Comparison of ENCODE assay signal across 14 cellular contexts in genomic region chr1:94929351-94929814, GRCh38. TPM values are rescaled to one million over a fixed set of nuclear protein-coding genes. Genes with fewer than 3 reads are reported as not detected.
A peak's percentile ranks its signal among the peaks of the same experiment; 100 is the strongest.
DNase-seq lines count a peak whose midpoint lies in the region; ATAC-seq lines count a peak whose summit lies in the region.
"Had no signal": no experiment of that assay in that cellular context is flagged by ENCODE, and none has a peak within 500 bp of the region (broad histone marks: within the 10 kb centered on the region; RNA-seq: fewer than 3 reads in every experiment).

No MANE protein-coding gene starts in this region.

- H3K14ac ChIP-seq in trophoblast cell (ENCODE audit: low read length), result no peak overlapping the region

- H4K91ac ChIP-seq in trophoblast cell (ENCODE audit: low read depth, low read length), result no peak overlapping the region

- H3K4me3 Mint-ChIP-seq in immature natural killer cell, result no peak overlapping the region

- DNase-seq in RPMI7951 (ENCODE audit: low read depth), result peak; percentile 39
- peak in 1 of 3 donors; percentile 51 for DNase-seq in right cardiac atrium
- DNase-seq in trophoblast cell, result no peak
- no peak for DNase-seq in NCI-H1105 treated with DMSO at 0.1 percent for 48 hours (lab: John Stamatoyannopoulos, UW)
- no peak for DNase-seq in immature natural killer cell
- no peak for DNase-seq in NCI-H748 treated with DMSO at 0.1 percent for 48 hours (lab: John Stamatoyannopoulos, UW)
- DNase-seq in activated CD4-positive, alpha-beta T cell treated with anti-CD3 and anti-CD28 coated beads for 1 hour, result no peak
- DNase-seq: activated CD4-positive, alpha-beta T cell treated with anti-CD3 and anti-CD28 coated beads, Interleukin-2, amount 50 U/mL, for 48 hours; KG1; NCI-H226 had no signal

- ATAC-seq in right cardiac atrium, result no peak
- ATAC-seq: esophagus mucosa had no signal

- no peak overlapping the region for H3K4me2 ChIP-seq in trophoblast cell (ENCODE audit: low read length)

- H2AK5ac ChIP-seq in trophoblast cell (ENCODE audit: low read length), result no peak overlapping the region

- peaks cover 24% of the 10 kb centered on the region for H3K4me1 ChIP-seq in ACC112 (ENCODE audit: control insufficient read depth, insufficient read depth, low read length, unreplicated experiment)
- peaks cover 7% of the 10 kb centered on the region for H3K4me1 ChIP-seq in right cardiac atrium (ENCODE audit: control insufficient read depth, insufficient read depth, low read length)
- peaks cover 13 to 15% of the 10 kb centered on the region in 2 experiments for H3K4me1 ChIP-seq in trophoblast cell (ENCODE audit: control insufficient read depth in 1 of 2, insufficient read depth in 2 of 2, low read length in 2 of 2)

- peaks cover 14 to 21% (median 20%) of the 10 kb centered on the region in 3 donors for H3K27me3 Mint-ChIP-seq in immature natural killer cell (ENCODE audit: low read depth in 3 of 3)

- peak overlapping the region; percentile 89 for H3K4me3 ChIP-seq in ACC112 (ENCODE audit: low read depth, low read length)
- H3K4me3 ChIP-seq in right cardiac atrium (ENCODE audit: low read length), result peak overlapping the region; percentile 37
- H3K4me3 ChIP-seq in trophoblast cell (ENCODE audit: low read depth, low read length), result no peak overlapping the region
- H3K4me3 ChIP-seq: BLaER1 treated with 17β-estradiol and CSF1 and Interleukin-3, amounts not matched to agents 10 nM and 100 nM; SK-N-MC had no signal

- peaks cover 0 to 3% (median 0%) of the 10 kb centered on the region in 3 donors for H3K36me3 Mint-ChIP-seq in immature natural killer cell

- H3K36me3 ChIP-seq in ACC112 (ENCODE audit: insufficient read depth, low read length), result no peaks in the 10 kb centered on the region
- H3K36me3 ChIP-seq in trophoblast cell (ENCODE audit: control insufficient read depth in 1 of 2, insufficient read depth in 2 of 2, low read length in 2 of 2), result no peaks in the 10 kb centered on the region
- H3K36me3 ChIP-seq: BLaER1 treated with 17β-estradiol and CSF1 and Interleukin-3, amounts not matched to agents 10 nM and 100 nM had no signal

- peaks cover 20 to 25% of the 10 kb centered on the region in 2 donors for H3K4me1 Mint-ChIP-seq in immature natural killer cell

- H3K9me3 Mint-ChIP-seq in immature natural killer cell, result no peaks in the 10 kb centered on the region

- H2BK5ac ChIP-seq in trophoblast cell (ENCODE audit: low read depth, low read length, poor library complexity), result no peak overlapping the region

- H3K9me3 ChIP-seq in right cardiac atrium (ENCODE audit: control insufficient read depth, low read length) (no peaks in the 10 kb centered on the region), trophoblast cell (ENCODE audit: insufficient read depth, low read depth, low read length) (no peaks in the 10 kb centered on the region)
- H3K9me3 ChIP-seq: BLaER1 treated with 17β-estradiol and CSF1 and Interleukin-3, amounts not matched to agents 10 nM and 100 nM had no signal

- no peak overlapping the region for H3K23ac ChIP-seq in trophoblast cell (ENCODE audit: low read length)

- no peak overlapping the region for H3K9ac ChIP-seq in trophoblast cell (ENCODE audit: low read length)
- H3K9ac ChIP-seq: BLaER1 treated with 17β-estradiol and CSF1 and Interleukin-3, amounts not matched to agents 10 nM and 100 nM had no signal

- peak overlapping the region; percentile 46 for H3K18ac ChIP-seq in trophoblast cell (ENCODE audit: low read length)

- 48% methylated on average over 7 of the region's 7 CpGs for WGBS in right cardiac atrium
- WGBS in trophoblast cell (ENCODE audit: extremely low coverage, insufficient coverage, insufficient read length), result no CpG with 5 or more reads among the region's 7 CpGs

- H3K79me2 ChIP-seq in ACC112 (ENCODE audit: control insufficient read depth, insufficient read depth, low read length, unreplicated experiment), result peaks cover 31% of the 10 kb centered on the region
- H3K79me2 ChIP-seq in trophoblast cell (ENCODE audit: control insufficient read depth, insufficient read depth, low read length, poor library complexity), result peaks cover 15% of the 10 kb centered on the region

- no peak overlapping the region for H2BK12ac ChIP-seq in trophoblast cell (ENCODE audit: low read length)

- H3K79me1 ChIP-seq in trophoblast cell (ENCODE audit: low read length), result peaks cover 25% of the 10 kb centered on the region

- H3K27ac Mint-ChIP-seq in immature natural killer cell, result no peak overlapping the region

- intact Hi-C loops in right cardiac atrium (cut with DNase I), result loop anchor here (5.0 to 10.0 kb wide), 5 partner anchors 33 to 115 kb away; no protein-coding TSS in a partner anchor

- H2BK120ac ChIP-seq in trophoblast cell (ENCODE audit: insufficient read depth, low read length, poor library complexity), result no peak overlapping the region

- H3K27me3 ChIP-seq in ACC112 (ENCODE audit: insufficient read depth, low read length) (no peaks in the 10 kb centered on the region), right cardiac atrium (ENCODE audit: control insufficient read depth, insufficient read depth) (no peaks in the 10 kb centered on the region), trophoblast cell (ENCODE audit: insufficient read depth, low read length) (peaks cover 2% of the 10 kb centered on the region)

- H3K4ac ChIP-seq in trophoblast cell (ENCODE audit: low read depth, low read length), result no peak overlapping the region

- H4K12ac ChIP-seq in trophoblast cell (ENCODE audit: low read depth, low read length), result no peak overlapping the region

- H4K8ac ChIP-seq in trophoblast cell (ENCODE audit: low read depth, low read length), result no peak overlapping the region

- no peak overlapping the region for H3K27ac ChIP-seq in ACC112 (ENCODE audit: low read depth, low read length)
- H3K27ac ChIP-seq in right cardiac atrium (ENCODE audit: low read length), result no peak overlapping the region
- H3K27ac ChIP-seq in trophoblast cell (ENCODE audit: low read depth, low read length), result no peak overlapping the region
- H3K27ac ChIP-seq: BLaER1 treated with 17β-estradiol and CSF1 and Interleukin-3, amounts not matched to agents 10 nM and 100 nM; SK-N-MC had no signal

- H2AFZ ChIP-seq in ACC112 (ENCODE audit: low read length, unreplicated experiment) (no peak overlapping the region), trophoblast cell (ENCODE audit: insufficient read depth, low read length, poor library complexity) (no peak overlapping the region)

RNA-seq across cellular contexts. Expression of gene CNN3, which starts 2.5 kb away (rescaled TPM):
- 315 and 321 TPM in 2 replicates for total RNA-seq in RPMI7951 (2014; rRNA removed; shearing (Covaris generic))
- total RNA-seq in right cardiac atrium, result 100 to 1,000 TPM; 105 to 162 (median 112) TPM
- polyA plus RNA-seq in right cardiac atrium (61.2 TPM), immature natural killer cell (1 to 10 TPM in 2 of 3 donors, under 1 TPM in 1; 0.83 to 8.0 (median 2.0) TPM)
- 202 and 212 TPM in 2 replicates for polyA plus RNA-seq in trophoblast cell (2013)
